ENCODE assay signal across 32 cellular contexts in the genomic region with DNA sequence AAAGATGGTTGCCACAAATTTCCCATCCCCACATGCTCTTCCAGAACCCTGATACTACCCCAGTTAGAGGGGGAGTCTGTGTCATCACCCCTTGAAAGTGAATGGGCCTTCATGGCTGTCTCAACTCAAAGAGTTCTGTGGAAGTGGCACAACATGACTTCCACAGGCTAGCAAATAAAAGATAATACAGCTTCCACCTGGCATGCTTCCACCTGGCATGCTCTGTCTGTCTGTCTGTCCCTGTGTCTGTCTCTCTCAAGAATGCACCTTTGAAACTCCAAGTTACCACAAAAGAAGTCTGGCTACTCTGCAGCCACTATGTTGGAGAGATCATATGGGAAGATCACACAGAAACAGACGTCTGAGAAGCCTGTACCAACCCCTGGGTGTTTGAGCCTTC.
"Had no signal": no experiment of that assay in that cellular context is flagged by ENCODE, and none has a peak within 500 bp of the region (broad histone marks: within the 10 kb centered on the region; RNA-seq: fewer than 3 reads in every experiment).

No MANE protein-coding gene starts in this region.

- H3K27me3 Mint-ChIP-seq: activated B cell treated with CpG ODN at 0.5 μM for 24 hours; activated CD4-positive, alpha-beta memory T cell treated with anti-CD3 and anti-CD28 coated beads, Interleukin-2, amount 10 ng/mL, durations not matched to agents 7 days and 5 days; activated naive CD4-positive, alpha-beta T cell treated with anti-CD3 and anti-CD28 coated beads, Interleukin-2, amount 10 ng/mL, durations not matched to agents 7 days and 5 days; activated naive CD8-positive, alpha-beta T cell treated with anti-CD3 and anti-CD28 coated beads for 36 hours; activated T-helper 17 cell treated with anti-CD3 and anti-CD28 coated beads, Interleukin-2, amount 50 U/mL, for 72 hours; central memory CD8-positive, alpha-beta T cell had no signal

- H3K4me1 Mint-ChIP-seq: activated B cell treated with CpG ODN at 0.5 μM for 24 hours; activated naive CD4-positive, alpha-beta T cell treated with anti-CD3 and anti-CD28 coated beads, Interleukin-2, amount 10 ng/mL, durations not matched to agents 7 days and 5 days had no signal

- H3K27ac ChIP-seq: SJSA1 had no signal

- ATAC-seq: activated T-helper 17 cell treated with anti-CD3 and anti-CD28 coated beads, Interleukin-2, amount 50 U/mL, for 72 hours; Panc1; SK-N-SH treated with all-trans-retinoic acid at 6 μM for 48 hours had no signal

- H3K4me3 Mint-ChIP-seq: activated B cell treated with CpG ODN at 0.5 μM for 24 hours; activated CD4-positive, alpha-beta memory T cell treated with anti-CD3 and anti-CD28 coated beads, Interleukin-2, amount 10 ng/mL, durations not matched to agents 7 days and 5 days; activated naive CD4-positive, alpha-beta T cell treated with anti-CD3 and anti-CD28 coated beads, Interleukin-2, amount 10 ng/mL, durations not matched to agents 7 days and 5 days; activated naive CD8-positive, alpha-beta T cell treated with anti-CD3 and anti-CD28 coated beads for 36 hours; activated T-helper 17 cell treated with anti-CD3 and anti-CD28 coated beads, Interleukin-2, amount 50 U/mL, for 72 hours; central memory CD8-positive, alpha-beta T cell; T-helper 1 cell treated with Interleukin-12 subunit alpha and Interleukin-12 subunit beta and Interleukin-4 antibody, amounts not matched to agents 30 μg/mL and 1 μg/mL, for 36 hours had no signal

- H3K9me3 Mint-ChIP-seq: activated B cell treated with CpG ODN at 0.5 μM for 24 hours; activated CD4-positive, alpha-beta memory T cell treated with anti-CD3 and anti-CD28 coated beads, Interleukin-2, amount 10 ng/mL, durations not matched to agents 7 days and 5 days; activated naive CD4-positive, alpha-beta T cell treated with anti-CD3 and anti-CD28 coated beads, Interleukin-2, amount 10 ng/mL, durations not matched to agents 7 days and 5 days; activated naive CD8-positive, alpha-beta T cell treated with anti-CD3 and anti-CD28 coated beads for 36 hours; activated T-helper 17 cell treated with anti-CD3 and anti-CD28 coated beads, Interleukin-2, amount 50 U/mL, for 72 hours; central memory CD8-positive, alpha-beta T cell; T-helper 1 cell treated with Interleukin-12 subunit alpha and Interleukin-12 subunit beta and Interleukin-4 antibody, amounts not matched to agents 30 μg/mL and 1 μg/mL, for 36 hours had no signal

- DNase-seq: activated B cell treated with CpG ODN at 0.5 μM for 24 hours; activated CD4-positive, alpha-beta memory T cell treated with anti-CD3 and anti-CD28 coated beads, Interleukin-2, amount 10 ng/mL, durations not matched to agents 7 days and 5 days; activated CD4-positive, alpha-beta T cell treated with anti-CD3 and anti-CD28 coated beads for 1 hour; activated CD4-positive, alpha-beta T cell treated with anti-CD3 and anti-CD28 coated beads, Interleukin-2, amount 50 U/mL, for 1 hour; activated gamma-delta T cell treated with Interleukin-2 at 50 U/mL for 16 hours; activated naive CD4-positive, alpha-beta T cell treated with anti-CD3 and anti-CD28 coated beads, Interleukin-2, amount 10 ng/mL, durations not matched to agents 7 days and 5 days; activated naive CD8-positive, alpha-beta T cell treated with anti-CD3 and anti-CD28 coated beads for 36 hours; activated T-cell treated with anti-CD3 and anti-CD28 coated beads for 4 hours; activated T-cell treated with anti-CD3 and anti-CD28 coated beads, Interleukin-2, amount 50 U/mL, for 48 hours; IMR-90; Kasumi-1; KBM-7; NCI-H1105 treated with DMSO at 0.1 percent for 48 hours; NCI-H1436 treated with DMSO at 0.1 percent for 48 hours; NCI-H187; NCI-H2171; NCI-H2227 treated with DMSO at 0.1 percent for 48 hours; NCI-H446 treated with DMSO at 0.1 percent for 48 hours; NCI-H69; NK-92 treated with Interleukin-12 subunit alpha and Interleukin-12 subunit beta, amount 100 ng/mL, for 24 hours; OCI-M1; RPMI8226; SHP77; SW 1271; T-helper 9 cell had no signal

- H3K9me3 ChIP-seq: body of pancreas, SJSA1 had no signal

- H3K27me3 ChIP-seq: body of pancreas, SJSA1 had no signal

- H3K27ac Mint-ChIP-seq: activated B cell treated with CpG ODN at 0.5 μM for 24 hours; activated CD4-positive, alpha-beta memory T cell treated with anti-CD3 and anti-CD28 coated beads, Interleukin-2, amount 10 ng/mL, durations not matched to agents 7 days and 5 days; activated naive CD4-positive, alpha-beta T cell treated with anti-CD3 and anti-CD28 coated beads, Interleukin-2, amount 10 ng/mL, durations not matched to agents 7 days and 5 days; activated naive CD8-positive, alpha-beta T cell treated with anti-CD3 and anti-CD28 coated beads for 36 hours; activated T-helper 17 cell treated with anti-CD3 and anti-CD28 coated beads, Interleukin-2, amount 50 U/mL, for 72 hours; T-helper 1 cell treated with Interleukin-12 subunit alpha and Interleukin-12 subunit beta and Interleukin-4 antibody, amounts not matched to agents 30 μg/mL and 1 μg/mL, for 36 hours had no signal

- H3K4me3 ChIP-seq: body of pancreas, SJSA1 had no signal
